ENCODE assay signal across 8 cellular contexts in the genomic region with DNA sequence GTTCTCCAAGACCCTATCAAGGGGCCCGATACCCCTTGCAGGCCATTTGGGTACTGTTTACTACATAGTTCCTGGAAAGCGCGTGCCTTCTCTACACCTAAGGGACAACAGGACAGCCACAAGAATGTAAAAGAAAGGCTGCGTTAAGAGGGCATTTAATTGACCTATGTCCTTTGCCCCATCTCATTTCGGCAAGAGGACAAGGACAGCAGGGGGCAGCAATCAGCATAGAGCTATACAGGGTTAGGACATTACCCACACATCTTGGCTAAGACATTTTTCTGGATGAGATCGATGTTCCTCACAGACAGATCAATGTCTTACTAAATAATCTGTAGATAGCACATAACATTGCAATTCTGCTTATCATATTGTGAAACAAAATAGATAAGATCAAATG. TPM values are rescaled to one million over a fixed set of nuclear protein-coding genes. Genes with fewer than 3 reads are reported as not detected.
DNase-seq lines count a peak whose midpoint lies in the region; ATAC-seq and TF ChIP-seq lines count a peak whose summit lies in the region.

No MANE protein-coding gene starts in this region.

- TF ChIP-seq EP300 in suprapubic skin (IDR thresholded peaks at IDR 0.05), result no peak

- no peaks in the 10 kb centered on the region for H3K27me3 ChIP-seq in testis
- peaks cover 10% of the 10 kb centered on the region for H3K27me3 ChIP-seq in suprapubic skin

- WGBS in testis, 2 donors, result 61 to 63% methylated on average over 6 of the region's 6 CpGs
- 58% methylated on average over 6 of the region's 6 CpGs for WGBS in suprapubic skin

- no peaks in the 10 kb centered on the region for H3K9me3 ChIP-seq in testis
- no peaks in the 10 kb centered on the region for H3K9me3 ChIP-seq in suprapubic skin

- intact Hi-C loops in testis (cut with DNase I; ENCODE audit: low total_unique reads), result no loop called here

- peak in 3 of 4 experiments; percentile 1 to 8 (median 4) for DNase-seq in activated CD4-positive, CD25-positive, alpha-beta regulatory T cell (lab: John Stamatoyannopoulos, UW)
- DNase-seq in NCI-H82 (lab: John Stamatoyannopoulos, UW), result peak; percentile 75
- peak; percentile 61 to 63 for DNase-seq in activated T-cell treated with anti-CD3 and anti-CD28 coated beads, Interleukin-2, amount 50 U/mL, for 48 hours
- DNase-seq in iPS-NIHi7 (ENCODE audit: extremely low spot score), result peak; percentile 69
- peak; percentile 70 for DNase-seq in testis
- DNase-seq in suprapubic skin (ENCODE audit: low spot score in 2 of 2), result no peak

- ATAC-seq in activated CD4-positive, CD25-positive, alpha-beta regulatory T cell treated with anti-CD3 and anti-CD28 coated beads, Interleukin-2, amount 50 U/mL, for 24 hours, result no peak
- ATAC-seq in GM18505 (IDR thresholded peaks at IDR 0.05; ENCODE audit: unreplicated experiment), result no peak

- no peak overlapping the region for H3K27ac ChIP-seq in testis
- no peak overlapping the region for H3K27ac ChIP-seq in suprapubic skin

- peak in 2 of 3 experiments; percentile 19 to 21 for TF ChIP-seq CTCF in testis (IDR thresholded peaks at IDR 0.05)
- no peak for TF ChIP-seq CTCF in suprapubic skin (IDR thresholded peaks at IDR 0.05)

- H3K4me1 ChIP-seq in testis, result no peaks in the 10 kb centered on the region
- H3K4me1 ChIP-seq in suprapubic skin, result no peaks in the 10 kb centered on the region

- H3K36me3 ChIP-seq in testis (ENCODE audit: low read depth, missing control alignments), result no peaks in the 10 kb centered on the region
- no peaks in the 10 kb centered on the region for H3K36me3 ChIP-seq in suprapubic skin

- no peak for TF ChIP-seq POLR2A in testis (IDR thresholded peaks at IDR 0.05)
- no peak for TF ChIP-seq POLR2A in GM18505 (IDR thresholded peaks at IDR 0.05; ENCODE audit: borderline replicate concordance, extremely low read depth, insufficient read depth, insufficient read length)
- TF ChIP-seq POLR2A in suprapubic skin (IDR thresholded peaks at IDR 0.05), result no peak

- H3K4me3 ChIP-seq in testis (no peak overlapping the region), suprapubic skin (no peak overlapping the region)

RNA-seq across cellular contexts. Expression of a gene that starts 41.2 kb away (rescaled TPM):
- total RNA-seq in testis (1 to 10 TPM; 1.8 to 2.4 TPM), suprapubic skin (1 to 10 TPM in 3 of 4 donors, under 1 TPM in 1; 0.47 to 1.2 (median 1.2) TPM)
- polyA plus RNA-seq in testis (ENCODE audit: insufficient read depth, low read depth, low replicate concordance), result 2.5 TPM

Comparison
In these comparisons a context has a peak if more than half of its experiments do, and no peak if none do; other contexts are left out.
1. DNase-seq: peak in activated CD4-positive, CD25-positive, alpha-beta regulatory T cell (3 of 4), NCI-H82 (single experiment), activated T-cell treated with anti-CD3 and anti-CD28 coated beads, Interleukin-2, amount 50 U/mL, for 48 hours (2 of 2), iPS-NIHi7 (single experiment) and testis (single experiment); none in suprapubic skin (0 of 2).
2. CTCF ChIP-seq: peak in testis (2 of 3); none in suprapubic skin (0 of 2).